Comparison of ENCODE assay signal across 16 cellular contexts in genomic region chr2:168179592-168179991, GRCh38.
DNase-seq lines count a peak whose midpoint lies in the region; ATAC-seq and TF ChIP-seq lines count a peak whose summit lies in the region.
"Had no signal": no experiment of that assay in that cellular context is flagged by ENCODE, and none has a peak within 500 bp of the region (broad histone marks: within the 10 kb centered on the region; RNA-seq: fewer than 3 reads in every experiment).

No MANE protein-coding gene starts in this region.

- TF ChIP-seq EP300 in esophagus muscularis mucosa (IDR thresholded peaks at IDR 0.05) = no peak

- H3K9me2 ChIP-seq in GM23338 (ENCODE audit: insufficient read depth) = no peaks in the 10 kb centered on the region

- H3K36me3 ChIP-seq in GM23338 (ENCODE audit: insufficient read depth) (no peaks in the 10 kb centered on the region), esophagus muscularis mucosa (peaks cover 0 to 3% (median 1%) of the 10 kb centered on the region in 4 donors)
- H3K36me3 ChIP-seq: HAP-1, SJCRH30 had no signal

- DNase-seq in GM23338 (ENCODE audit: low spot score) (no peak), NCI-H69 (lab: John Stamatoyannopoulos, UW) (peak; percentile 31), esophagus muscularis mucosa (ENCODE audit: extremely low spot score) (peak; percentile 57)
- no peak for DNase-seq in activated CD4-positive, alpha-beta T cell treated with anti-CD3 and anti-CD28 coated beads, Interleukin-2, amount 50 U/mL, for 48 hours
- no peak for DNase-seq in effector CD8-positive, alpha-beta T cell (lab: John Stamatoyannopoulos, UW)
- DNase-seq: Calu3; CD4-positive, alpha-beta T cell; NCI-H1048; NCI-H1694; NCI-H446; RPMI8226 had no signal

- peaks cover 63% of the 10 kb centered on the region for H3K4me1 Mint-ChIP-seq in GM23338

- intact Hi-C loops in esophagus muscularis mucosa (cut with DNase I) = no loop called here

- no peak overlapping the region for H3K4me3 ChIP-seq in GM23338
- H3K4me3 ChIP-seq in esophagus muscularis mucosa = no peak overlapping the region
- H3K4me3 ChIP-seq: HAP-1, SJCRH30 had no signal

- no peaks in the 10 kb centered on the region for H3K36me3 Mint-ChIP-seq in GM23338 (ENCODE audit: low read depth)

- H3K9me3 Mint-ChIP-seq in GM23338 = no peaks in the 10 kb centered on the region
- H3K9me3 Mint-ChIP-seq: CD4-positive, alpha-beta T cell had no signal

- H3K27ac Mint-ChIP-seq in GM23338 = peak overlapping the region; percentile 29; the same call in 1 of the 2 replicates
- H3K27ac Mint-ChIP-seq: CD4-positive, alpha-beta T cell had no signal

- no peak overlapping the region for H3K4me3 Mint-ChIP-seq in GM23338
- H3K4me3 Mint-ChIP-seq: CD4-positive, alpha-beta T cell had no signal

- H3K27ac ChIP-seq in 22Rv1 = peak overlapping the region; percentile 64; the same call in 1 of the 2 replicates
- 0 out of 2 replicates have a peak overlapping the region, but pooled peaks have one; percentile 83 for H3K27ac ChIP-seq in GM23338 (ENCODE audit: low read depth)
- no peak overlapping the region for H3K27ac ChIP-seq in esophagus muscularis mucosa (replicated peaks in 1 of 4)
- H3K27ac ChIP-seq: SJCRH30 had no signal

- WGBS in esophagus muscularis mucosa = 86% methylated on average over 5 of the region's 5 CpGs

- no peak overlapping the region for H3K4me2 ChIP-seq in GM23338

- H4K20me1 ChIP-seq in GM23338 (replicated peaks; ENCODE audit: insufficient read depth) = no peaks in the 10 kb centered on the region

- H3F3A ChIP-seq in GM23338 (replicated peaks; ENCODE audit: low read depth) = no peaks in the 10 kb centered on the region

- ATAC-seq in GM23338 (no peak), HG02973 (IDR thresholded peaks at IDR 0.05; ENCODE audit: unreplicated experiment) (no peak), GM19328 (IDR thresholded peaks at IDR 0.05; ENCODE audit: unreplicated experiment) (no peak)

- TF ChIP-seq CTCF in 22Rv1 (IDR thresholded peaks at IDR 0.05) (no peak), GM23338 (conservative IDR thresholded peaks at IDR 0.05; ENCODE audit: low read depth in 2 of 2) (no peak), esophagus muscularis mucosa (IDR thresholded peaks at IDR 0.05) (no peak)

- peaks cover 3% of the 10 kb centered on the region for H3K27me3 Mint-ChIP-seq in GM23338 (ENCODE audit: insufficient read depth, low read depth, poor library complexity)
- H3K27me3 Mint-ChIP-seq: CD4-positive, alpha-beta T cell had no signal

- H3K9me3 ChIP-seq in esophagus muscularis mucosa = no peaks in the 10 kb centered on the region
- H3K9me3 ChIP-seq: HAP-1, SJCRH30 had no signal

- H3K79me2 ChIP-seq in GM23338 (replicated peaks; ENCODE audit: insufficient read depth) = no peaks in the 10 kb centered on the region

- H3K27me3 ChIP-seq in GM23338 (ENCODE audit: insufficient read depth) (0 out of 2 replicates have a peak, but pooled peaks cover 3% of the 10 kb centered on the region), esophagus muscularis mucosa (no peaks in the 10 kb centered on the region)
- H3K27me3 ChIP-seq: SJCRH30 had no signal

- TF ChIP-seq POLR2A in esophagus muscularis mucosa (IDR thresholded peaks at IDR 0.05; ENCODE audit: low read depth) = no peak

- no peak overlapping the region for H2AFZ ChIP-seq in GM23338

- H3K4me1 ChIP-seq in GM23338 (ENCODE audit: insufficient read depth) (peaks cover 36% of the 10 kb centered on the region), esophagus muscularis mucosa (peaks cover 6 to 52% (median 43%) of the 10 kb centered on the region in 4 donors)
- H3K4me1 ChIP-seq: SJCRH30 had no signal

TF ChIP-seq in GM23338, 12 proteins besides CTCF, POLR2A, EP300 and RAD21:
- no peak for TF ChIP-seq EZH2 (IDR thresholded peaks at IDR 0.05; ENCODE audit: low read depth, unreplicated experiment)

Comparison
In these comparisons a context has a peak if more than half of its experiments do, and no peak if none do; other contexts are left out.
1. H3K27ac ChIP-seq: peak in 22Rv1 (single experiment) and GM23338 (single experiment); none in esophagus muscularis mucosa (0 of 4).
2. DNase-seq: peak in NCI-H69 (single experiment) and esophagus muscularis mucosa (single experiment); none in GM23338 (single experiment), activated CD4-positive, alpha-beta T cell treated with anti-CD3 and anti-CD28 coated beads, Interleukin-2, amount 50 U/mL, for 48 hours (0 of 2) and effector CD8-positive, alpha-beta T cell (single experiment).